In the genomic region with DNA sequence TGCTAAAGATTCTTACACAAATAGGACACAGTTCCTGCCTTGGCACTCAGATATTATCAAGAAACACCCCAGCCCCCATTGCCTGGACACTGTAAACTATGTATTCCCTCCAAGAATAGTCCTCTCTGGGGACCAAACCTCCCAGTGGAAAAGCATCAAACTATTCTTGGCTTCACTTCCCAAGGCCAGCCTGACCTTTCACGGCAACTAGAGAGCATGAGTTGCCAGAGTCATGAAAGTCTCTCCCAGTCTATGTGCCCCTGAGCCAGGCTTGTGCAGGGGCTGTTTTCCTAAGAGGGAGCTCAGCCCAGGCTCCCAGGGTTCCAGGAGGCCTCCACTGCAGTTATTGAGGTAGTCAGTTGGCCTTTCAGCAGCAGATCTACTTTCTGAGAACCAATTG, we compare ENCODE assay signal across 10 cellular contexts.
DNase-seq lines count a peak whose midpoint lies in the region; ATAC-seq and TF ChIP-seq lines count a peak whose summit lies in the region.
"Had no signal": no experiment of that assay in that cellular context is flagged by ENCODE, and none has a peak within 500 bp of the region (broad histone marks: within the 10 kb centered on the region; RNA-seq: fewer than 3 reads in every experiment).

No MANE protein-coding gene starts in this region.

- DNase-seq in activated T-cell treated with anti-CD3 and anti-CD28 coated beads, Interleukin-2, amount 50 U/mL, for 24 hours = no peak
- DNase-seq in activated T-cell treated with anti-CD3 and anti-CD28 coated beads for 4 hours (no peak), mesothelial cell of epicardium (ENCODE audit: low spot score in 2 of 2, unreplicated experiment in 2 of 2) (no peak), tibial artery (peak; percentile 36 to 80), GDM1 (lab: John Stamatoyannopoulos, UW) (no peak), EL (no peak), HPDE6-E6E7 (ENCODE audit: extremely low spot score) (no peak)
- DNase-seq in activated naive CD8-positive, alpha-beta T cell treated with anti-CD3 and anti-CD28 coated beads, Interleukin-2, amount 10 ng/mL, durations not matched to agents 7 days and 5 days = peak; percentile 34
- DNase-seq: NCI-H1048 had no signal

- POLR2A ChIA-PET in activated naive CD8-positive, alpha-beta T cell treated with anti-CD3 and anti-CD28 coated beads, Interleukin-2, amount 10 ng/mL, durations not matched to agents 7 days and 5 days (lab: Charles Lee) = interaction anchor here (0.7 to 2.1 kb wide), 2 partner anchors 17 to 253 kb away, joined by 4 to 7 read pairs; no protein-coding TSS in a partner anchor

- H3K4me1 Mint-ChIP-seq in activated T-cell treated with anti-CD3 and anti-CD28 coated beads, Interleukin-2, amount 50 U/mL, for 24 hours (ENCODE audit: low read depth) = peaks cover 80% of the 10 kb centered on the region
- peaks cover 55% of the 10 kb centered on the region for H3K4me1 Mint-ChIP-seq in activated naive CD8-positive, alpha-beta T cell treated with anti-CD3 and anti-CD28 coated beads, Interleukin-2, amount 10 ng/mL, durations not matched to agents 7 days and 5 days
- H3K4me1 Mint-ChIP-seq in mesothelial cell of epicardium = peaks cover 28% of the 10 kb centered on the region

- peaks cover 0 to 82% (median 25%) of the 10 kb centered on the region in 4 donors for H3K4me1 ChIP-seq in tibial artery

- H3K27ac ChIP-seq in tibial artery = peak overlapping the region; percentile 64 to 76

- ATAC-seq in activated naive CD8-positive, alpha-beta T cell treated with anti-CD3 and anti-CD28 coated beads, Interleukin-2, amount 10 ng/mL, durations not matched to agents 7 days and 5 days (ENCODE audit: low read depth) = peak; percentile 11

- peak overlapping the region; percentile 70 for H3K27ac Mint-ChIP-seq in activated T-cell treated with anti-CD3 and anti-CD28 coated beads, Interleukin-2, amount 50 U/mL, for 24 hours
- H3K27ac Mint-ChIP-seq in activated naive CD8-positive, alpha-beta T cell treated with anti-CD3 and anti-CD28 coated beads, Interleukin-2, amount 10 ng/mL, durations not matched to agents 7 days and 5 days = peak overlapping the region; percentile 64
- H3K27ac Mint-ChIP-seq in mesothelial cell of epicardium = peak overlapping the region; percentile 2
- H3K27ac Mint-ChIP-seq: type B pancreatic cell had no signal

- H3K4me3 Mint-ChIP-seq in activated T-cell treated with anti-CD3 and anti-CD28 coated beads, Interleukin-2, amount 50 U/mL, for 24 hours = no peak overlapping the region
- peak overlapping the region; percentile 72 for H3K4me3 Mint-ChIP-seq in activated naive CD8-positive, alpha-beta T cell treated with anti-CD3 and anti-CD28 coated beads, Interleukin-2, amount 10 ng/mL, durations not matched to agents 7 days and 5 days
- no peak overlapping the region for H3K4me3 Mint-ChIP-seq in mesothelial cell of epicardium
- H3K4me3 Mint-ChIP-seq: type B pancreatic cell had no signal

- H3K4me3 ChIP-seq in tibial artery = no peak overlapping the region

- no peaks in the 10 kb centered on the region for H3K9me3 Mint-ChIP-seq in activated T-cell treated with anti-CD3 and anti-CD28 coated beads, Interleukin-2, amount 50 U/mL, for 24 hours
- peaks cover 2% of the 10 kb centered on the region for H3K9me3 Mint-ChIP-seq in activated naive CD8-positive, alpha-beta T cell treated with anti-CD3 and anti-CD28 coated beads, Interleukin-2, amount 10 ng/mL, durations not matched to agents 7 days and 5 days
- no peaks in the 10 kb centered on the region for H3K9me3 Mint-ChIP-seq in mesothelial cell of epicardium
- H3K9me3 Mint-ChIP-seq: type B pancreatic cell had no signal

- no peaks in the 10 kb centered on the region for H3K36me3 ChIP-seq in tibial artery

- no peaks in the 10 kb centered on the region for H3K27me3 ChIP-seq in tibial artery

- H3K9me3 ChIP-seq in tibial artery = no peaks in the 10 kb centered on the region

- H3K27me3 Mint-ChIP-seq in activated T-cell treated with anti-CD3 and anti-CD28 coated beads, Interleukin-2, amount 50 U/mL, for 24 hours = no peaks in the 10 kb centered on the region
- H3K27me3 Mint-ChIP-seq in activated naive CD8-positive, alpha-beta T cell treated with anti-CD3 and anti-CD28 coated beads, Interleukin-2, amount 10 ng/mL, durations not matched to agents 7 days and 5 days = peaks cover 8% of the 10 kb centered on the region
- H3K27me3 Mint-ChIP-seq in mesothelial cell of epicardium (ENCODE audit: low read depth) = no peaks in the 10 kb centered on the region
- H3K27me3 Mint-ChIP-seq: type B pancreatic cell had no signal

- TF ChIP-seq CTCF in mesothelial cell of epicardium (IDR thresholded peaks at IDR 0.05; ENCODE audit: unreplicated experiment) = no peak
- TF ChIP-seq CTCF in tibial artery (IDR thresholded peaks at IDR 0.05) = no peak

- intact Hi-C loops in tibial artery (cut with DNase I; ENCODE audit: low total_unique reads) = loop anchor here (10.0 kb wide), 1 partner anchor 90 kb away; no protein-coding TSS in a partner anchor

- H3K36me3 Mint-ChIP-seq in activated T-cell treated with anti-CD3 and anti-CD28 coated beads, Interleukin-2, amount 50 U/mL, for 24 hours (ENCODE audit: low read depth) = no peaks in the 10 kb centered on the region
- peaks cover 10% of the 10 kb centered on the region for H3K36me3 Mint-ChIP-seq in activated naive CD8-positive, alpha-beta T cell treated with anti-CD3 and anti-CD28 coated beads, Interleukin-2, amount 10 ng/mL, durations not matched to agents 7 days and 5 days
- H3K36me3 Mint-ChIP-seq in mesothelial cell of epicardium = no peaks in the 10 kb centered on the region
- H3K36me3 Mint-ChIP-seq: type B pancreatic cell had no signal

Comparison
In these comparisons a context has a peak if more than half of its experiments do, and no peak if none do; other contexts are left out.
1. DNase-seq: peak in activated naive CD8-positive, alpha-beta T cell treated with anti-CD3 and anti-CD28 coated beads, Interleukin-2, amount 10 ng/mL, durations not matched to agents 7 days and 5 days (single experiment) and tibial artery (2 of 2); none in activated T-cell treated with anti-CD3 and anti-CD28 coated beads, Interleukin-2, amount 50 U/mL, for 24 hours (single experiment), activated T-cell treated with anti-CD3 and anti-CD28 coated beads for 4 hours (single experiment), mesothelial cell of epicardium (0 of 2), GDM1 (single experiment), EL (single experiment) and HPDE6-E6E7 (single experiment).
2. H3K27ac Mint-ChIP-seq: peak in every context shown above with its lines; median percentile 70 in activated T-cell treated with anti-CD3 and anti-CD28 coated beads, Interleukin-2, amount 50 U/mL, for 24 hours; 64 in activated naive CD8-positive, alpha-beta T cell treated with anti-CD3 and anti-CD28 coated beads, Interleukin-2, amount 10 ng/mL, durations not matched to agents 7 days and 5 days; 2 in mesothelial cell of epicardium.